In the genomic region with DNA sequence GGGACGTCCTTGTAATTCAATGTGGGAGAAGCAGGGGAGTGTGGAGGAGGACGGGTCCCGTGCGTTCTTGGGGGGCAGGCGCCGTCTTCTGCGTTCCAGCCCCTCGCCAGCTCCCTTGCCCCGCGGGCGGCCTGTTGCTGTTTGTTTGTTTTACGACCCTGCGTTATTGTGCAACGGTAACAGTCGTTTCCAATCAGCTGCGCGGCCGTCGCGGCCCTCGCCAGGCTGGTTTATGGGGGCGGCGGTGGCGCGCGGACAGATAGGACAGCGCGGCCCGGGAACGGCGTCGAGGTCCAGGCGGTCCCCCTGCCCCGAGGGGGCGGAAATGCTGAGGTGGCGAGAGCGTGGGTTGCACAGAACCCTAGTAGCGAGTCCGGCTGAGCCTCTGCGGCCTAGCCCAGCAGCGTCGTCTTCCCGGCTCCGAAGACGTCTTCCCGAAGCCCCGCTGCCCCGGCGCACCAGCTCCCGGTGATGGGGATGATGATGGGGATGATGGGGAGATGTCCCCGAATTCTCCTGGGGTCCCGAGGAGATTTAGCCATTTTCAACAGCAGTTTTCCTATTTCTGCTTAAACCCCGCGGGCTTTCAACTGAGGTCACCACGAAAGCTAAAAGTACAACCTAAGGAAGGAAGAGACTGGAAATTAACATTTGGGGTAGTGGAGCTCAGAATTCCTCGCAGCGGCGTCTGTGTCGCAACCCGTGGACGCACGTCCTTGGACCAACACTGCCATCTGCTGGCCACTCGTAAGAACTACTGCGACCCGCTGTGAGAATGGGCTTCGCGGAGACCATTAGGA, we compare ENCODE assay signal across 8 cellular contexts.
DNase-seq lines count a peak whose midpoint lies in the region; ATAC-seq and TF ChIP-seq lines count a peak whose summit lies in the region.

No MANE protein-coding gene starts in this region.

- DNase-seq in NCI-H1105 treated with DMSO at 0.1 percent for 48 hours (lab: John Stamatoyannopoulos, UW): peak; percentile 54
- DNase-seq in NCI-H1105 (lab: John Stamatoyannopoulos, UW): no peak
- DNase-seq in NCI-H2171 treated with DMSO at 0.1 percent for 48 hours (lab: John Stamatoyannopoulos, UW): peak; percentile 63
- peak; percentile 76 for DNase-seq in activated CD4-positive, CD25-positive, alpha-beta regulatory T cell treated with anti-CD3 and anti-CD28 coated beads, Interleukin-2, amount 50 U/mL, for 72 hours
- DNase-seq in choroid plexus epithelial cell (ENCODE audit: low read depth): peak; percentile 91
- DNase-seq in kidney tubule cell (ENCODE audit: low spot score): peak; percentile 70
- peak in 3 of 4 experiments; percentile 40 to 56 (median 54) for DNase-seq in stimulated activated CD4-positive, alpha-beta T cell treated with anti-CD3 and anti-CD28 coated beads, Interleukin-1b, Interleukin-23, amount 100 ng/mL, for 24 hours (ENCODE audit: low read depth in 4 of 4, low spot score in 1 of 4)

- H3K4me3 ChIP-seq in choroid plexus epithelial cell (ENCODE audit: low read depth, low read length): peak overlapping the region; percentile 87

- peak; percentile 57 for ATAC-seq in HG02943 (IDR thresholded peaks at IDR 0.05; ENCODE audit: low read depth, unreplicated experiment)

- TF ChIP-seq CTCF in choroid plexus epithelial cell (conservative IDR thresholded peaks at IDR 0.05; ENCODE audit: low read depth, low read length): peak; percentile 92
